8 cellular contexts compared by ENCODE assay signal in the genomic region with DNA sequence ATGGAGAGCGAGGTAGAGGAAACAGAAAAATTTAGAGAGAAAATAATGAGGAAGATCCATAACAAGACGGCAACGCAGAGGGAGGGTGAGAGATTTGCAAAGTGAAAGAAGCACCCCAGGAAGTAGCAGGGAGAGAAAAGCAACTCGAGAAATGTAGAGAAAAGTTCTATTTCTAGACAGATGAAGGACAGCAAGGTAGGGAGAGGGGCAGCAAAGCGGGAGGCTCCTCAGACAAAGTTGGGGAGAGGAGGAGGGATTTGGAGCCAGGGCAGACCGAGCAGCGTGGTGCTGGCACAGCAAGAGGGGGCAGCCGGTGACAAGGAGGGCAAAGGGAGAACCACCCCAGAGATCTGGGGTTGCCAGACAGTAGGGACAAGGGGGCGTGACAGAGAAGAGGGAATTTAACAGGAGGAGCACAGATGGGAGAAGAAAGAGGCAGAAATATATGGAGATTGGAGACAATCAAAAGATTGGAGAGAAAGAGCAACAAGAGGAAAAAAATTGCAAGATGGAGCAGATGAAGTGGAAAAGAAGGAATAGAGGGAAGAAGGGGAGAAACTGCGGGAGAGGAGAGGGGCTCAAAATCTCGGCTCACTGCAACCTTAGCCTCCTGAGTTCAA. TPM values are rescaled to one million over a fixed set of nuclear protein-coding genes. Genes with fewer than 3 reads are reported as not detected.
A peak's percentile ranks its signal among the peaks of the same experiment; 100 is the strongest.
DNase-seq lines count a peak whose midpoint lies in the region; ATAC-seq and TF ChIP-seq lines count a peak whose summit lies in the region.

No MANE protein-coding gene starts in this region.

- CTCF ChIA-PET in RWPE1 (lab: Yijun Ruan, JAX), result no interaction called here

- H3K4me3 ChIP-seq in duodenal mucosa (ENCODE audit: low read depth in 1 of 2, low read length in 2 of 2) (peak overlapping the region; percentile 88 to 100), mucosa of descending colon (peak overlapping the region; percentile 94)

- intact Hi-C loops in mucosa of descending colon (cut with DNase I, micrococcal nuclease), result no loop called here

- no peak for TF ChIP-seq CTCF in RWPE1 (conservative IDR thresholded peaks at IDR 0.05; ENCODE audit: low read depth)
- no peak for TF ChIP-seq CTCF in mucosa of descending colon (IDR thresholded peaks at IDR 0.05)

- ATAC-seq in mucosa of descending colon (peak; percentile 9), GM21360 (IDR thresholded peaks at IDR 0.05; ENCODE audit: unreplicated experiment) (no peak)

- DNase-seq in AG20443 (ENCODE audit: low spot score) (peak; percentile 59), GM19238 (ENCODE audit: insufficient read length, low spot score) (peak; percentile 10), RWPE1 (ENCODE audit: low spot score) (peak; percentile 5), mucosa of descending colon (peak in 1 of 3 donors; percentile 9), NCI-H446 treated with DMSO at 0.1 percent for 48 hours (lab: John Stamatoyannopoulos, UW) (no peak), GDM1 (lab: John Stamatoyannopoulos, UW) (no peak)

- H3K9me3 ChIP-seq in duodenal mucosa (ENCODE audit: control insufficient read depth in 1 of 2, low read length in 2 of 2), result peaks cover 10 to 11% of the 10 kb centered on the region in 2 donors
- H3K9me3 ChIP-seq in mucosa of descending colon, result peaks cover 11% of the 10 kb centered on the region

- H3K4me1 ChIP-seq in duodenal mucosa (ENCODE audit: control insufficient read depth in 1 of 2, insufficient read depth in 2 of 2, low read length in 2 of 2), result peaks cover 0 to 16% of the 10 kb centered on the region in 2 donors
- H3K4me1 ChIP-seq in mucosa of descending colon (ENCODE audit: low read depth), result peaks cover 7% of the 10 kb centered on the region

- POLR2A ChIA-PET in RWPE1 (lab: Yijun Ruan, JAX; ENCODE audit: low non-redundant PET), result no interaction called here

- H3K9ac ChIP-seq in duodenal mucosa (ENCODE audit: low read depth in 1 of 2, low read length in 2 of 2), result peak overlapping the region; percentile 93 to 97

- H3K27me3 ChIP-seq in duodenal mucosa (ENCODE audit: control insufficient read depth in 1 of 2, insufficient read depth in 2 of 2, low read length in 2 of 2), result no peaks in the 10 kb centered on the region

- H3K27ac ChIP-seq in RWPE1, result peak overlapping the region; percentile 93
- peak overlapping the region; percentile 91 for H3K27ac ChIP-seq in duodenal mucosa (ENCODE audit: low read depth, low read length)

- H3K36me3 ChIP-seq in duodenal mucosa (ENCODE audit: control insufficient read depth in 1 of 2, insufficient read depth in 2 of 2, low read length in 2 of 2) (peaks cover 11 to 18% of the 10 kb centered on the region in 2 donors), mucosa of descending colon (ENCODE audit: low read depth) (no peaks in the 10 kb centered on the region)

RNA-seq across cellular contexts. Expression of a gene that starts 1.0 kb away (rescaled TPM):
- total RNA-seq in mucosa of descending colon, result 10 to 100 TPM; 11.4 to 21.0 (median 12.8) TPM

RNA-seq across cellular contexts. Expression of a gene that starts 26.6 kb away (rescaled TPM):
- 10 to 100 TPM; 12.8 to 16.9 (median 15.0) TPM for total RNA-seq in mucosa of descending colon

Comparison
In these comparisons a context has a peak if more than half of its experiments do, and no peak if none do; other contexts are left out.
1. DNase-seq: peak in AG20443 (single experiment), GM19238 (single experiment) and RWPE1 (single experiment); none in NCI-H446 treated with DMSO at 0.1 percent for 48 hours (single experiment) and GDM1 (single experiment).